In the genomic region with DNA sequence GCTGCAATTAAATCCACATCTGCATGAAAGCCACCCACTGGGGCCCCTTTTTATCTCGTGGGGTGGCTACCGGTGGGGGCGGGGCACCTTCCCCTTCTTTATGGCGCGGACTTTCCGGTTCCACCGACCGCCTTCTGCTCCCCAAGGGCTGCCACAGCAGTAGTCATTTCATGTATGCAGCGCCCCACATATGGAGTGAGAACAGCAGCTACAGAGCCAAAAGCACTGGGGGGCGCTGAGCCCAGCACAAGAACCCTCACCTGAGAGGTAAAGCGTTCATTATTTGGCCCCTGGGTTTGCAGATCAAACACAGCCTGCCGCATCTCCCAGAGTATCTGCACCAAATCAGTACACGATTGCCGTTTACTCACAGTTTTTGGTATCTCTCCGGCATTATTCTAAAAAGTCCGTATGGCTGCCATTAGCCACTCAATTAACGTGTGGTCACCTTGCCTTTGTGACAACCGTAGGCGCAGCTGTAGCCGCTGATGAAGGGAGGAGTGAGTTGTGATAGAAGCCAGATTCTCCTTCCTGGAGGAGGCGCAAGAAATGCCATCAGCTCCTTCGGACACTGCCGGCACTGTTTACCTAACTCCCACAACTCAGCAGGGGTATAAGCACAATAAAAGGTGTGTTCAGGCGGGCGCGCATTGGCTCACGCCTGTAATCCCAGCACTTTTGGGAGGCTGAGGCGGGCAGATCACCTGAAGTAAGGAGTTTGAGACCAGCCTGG, we compare ENCODE assay signal across 1 cellular context.
A peak's percentile ranks its signal among the peaks of the same experiment; 100 is the strongest.
TF ChIP-seq lines count a peak whose summit lies in the region.

No MANE protein-coding gene starts in this region.

TF ChIP-seq in HEK293, 187 proteins besides CTCF, POLR2A, EP300 and RAD21 (continued from another document):
- TF ChIP-seq ZNF416 (tag by site-specific recombination; IDR thresholded peaks at IDR 0.05) (no peak), ZNF624 (tag by site-specific recombination; IDR thresholded peaks at IDR 0.05) (no peak), ZNF48 (tag by site-specific recombination; IDR thresholded peaks at IDR 0.05) (no peak), ZFHX2 (tag by site-specific recombination; conservative IDR thresholded peaks at IDR 0.05) (peak; percentile 66), ZSCAN30 (tag by site-specific recombination; IDR thresholded peaks at IDR 0.05) (no peak), ZNF366 (tag by site-specific recombination; conservative IDR thresholded peaks at IDR 0.05) (no peak), ZNF785 (tag by site-specific recombination; IDR thresholded peaks at IDR 0.05) (no peak), ZNF335 (tag by site-specific recombination; conservative IDR thresholded peaks at IDR 0.05) (0 out of 2 replicates have a peak, but pooled peaks have one; percentile 27)
- TF ChIP-seq, protein P1, sequence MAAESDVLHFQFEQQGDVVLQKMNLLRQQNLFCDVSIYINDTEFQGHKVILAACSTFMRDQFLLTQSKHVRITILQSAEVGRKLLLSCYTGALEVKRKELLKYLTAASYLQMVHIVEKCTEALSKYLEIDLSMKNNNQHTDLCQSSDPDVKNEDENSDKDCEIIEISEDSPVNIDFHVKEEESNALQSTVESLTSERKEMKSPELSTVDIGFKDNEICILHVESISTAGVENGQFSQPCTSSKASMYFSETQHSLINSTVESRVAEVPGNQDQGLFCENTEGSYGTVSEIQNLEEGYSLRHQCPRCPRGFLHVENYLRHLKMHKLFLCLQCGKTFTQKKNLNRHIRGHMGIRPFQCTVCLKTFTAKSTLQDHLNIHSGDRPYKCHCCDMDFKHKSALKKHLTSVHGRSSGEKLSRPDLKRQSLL (tag by site-specific recombination; IDR thresholded peaks at IDR 0.05): no peak
- TF ChIP-seq, protein P2, sequence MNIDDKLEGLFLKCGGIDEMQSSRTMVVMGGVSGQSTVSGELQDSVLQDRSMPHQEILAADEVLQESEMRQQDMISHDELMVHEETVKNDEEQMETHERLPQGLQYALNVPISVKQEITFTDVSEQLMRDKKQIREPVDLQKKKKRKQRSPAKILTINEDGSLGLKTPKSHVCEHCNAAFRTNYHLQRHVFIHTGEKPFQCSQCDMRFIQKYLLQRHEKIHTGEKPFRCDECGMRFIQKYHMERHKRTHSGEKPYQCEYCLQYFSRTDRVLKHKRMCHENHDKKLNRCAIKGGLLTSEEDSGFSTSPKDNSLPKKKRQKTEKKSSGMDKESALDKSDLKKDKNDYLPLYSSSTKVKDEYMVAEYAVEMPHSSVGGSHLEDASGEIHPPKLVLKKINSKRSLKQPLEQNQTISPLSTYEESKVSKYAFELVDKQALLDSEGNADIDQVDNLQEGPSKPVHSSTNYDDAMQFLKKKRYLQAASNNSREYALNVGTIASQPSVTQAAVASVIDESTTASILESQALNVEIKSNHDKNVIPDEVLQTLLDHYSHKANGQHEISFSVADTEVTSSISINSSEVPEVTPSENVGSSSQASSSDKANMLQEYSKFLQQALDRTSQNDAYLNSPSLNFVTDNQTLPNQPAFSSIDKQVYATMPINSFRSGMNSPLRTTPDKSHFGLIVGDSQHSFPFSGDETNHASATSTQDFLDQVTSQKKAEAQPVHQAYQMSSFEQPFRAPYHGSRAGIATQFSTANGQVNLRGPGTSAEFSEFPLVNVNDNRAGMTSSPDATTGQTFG (tag by site-specific recombination; IDR thresholded peaks at IDR 0.05; ENCODE audit: borderline replicate concordance): no peak
- TF ChIP-seq, protein P3, sequence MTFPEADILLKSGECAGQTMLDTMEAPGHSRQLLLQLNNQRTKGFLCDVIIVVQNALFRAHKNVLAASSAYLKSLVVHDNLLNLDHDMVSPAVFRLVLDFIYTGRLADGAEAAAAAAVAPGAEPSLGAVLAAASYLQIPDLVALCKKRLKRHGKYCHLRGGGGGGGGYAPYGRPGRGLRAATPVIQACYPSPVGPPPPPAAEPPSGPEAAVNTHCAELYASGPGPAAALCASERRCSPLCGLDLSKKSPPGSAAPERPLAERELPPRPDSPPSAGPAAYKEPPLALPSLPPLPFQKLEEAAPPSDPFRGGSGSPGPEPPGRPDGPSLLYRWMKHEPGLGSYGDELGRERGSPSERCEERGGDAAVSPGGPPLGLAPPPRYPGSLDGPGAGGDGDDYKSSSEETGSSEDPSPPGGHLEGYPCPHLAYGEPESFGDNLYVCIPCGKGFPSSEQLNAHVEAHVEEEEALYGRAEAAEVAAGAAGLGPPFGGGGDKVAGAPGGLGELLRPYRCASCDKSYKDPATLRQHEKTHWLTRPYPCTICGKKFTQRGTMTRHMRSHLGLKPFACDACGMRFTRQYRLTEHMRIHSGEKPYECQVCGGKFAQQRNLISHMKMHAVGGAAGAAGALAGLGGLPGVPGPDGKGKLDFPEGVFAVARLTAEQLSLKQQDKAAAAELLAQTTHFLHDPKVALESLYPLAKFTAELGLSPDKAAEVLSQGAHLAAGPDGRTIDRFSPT (tag by site-specific recombination; IDR thresholded peaks at IDR 0.05): no peak
- TF ChIP-seq, protein P4, sequence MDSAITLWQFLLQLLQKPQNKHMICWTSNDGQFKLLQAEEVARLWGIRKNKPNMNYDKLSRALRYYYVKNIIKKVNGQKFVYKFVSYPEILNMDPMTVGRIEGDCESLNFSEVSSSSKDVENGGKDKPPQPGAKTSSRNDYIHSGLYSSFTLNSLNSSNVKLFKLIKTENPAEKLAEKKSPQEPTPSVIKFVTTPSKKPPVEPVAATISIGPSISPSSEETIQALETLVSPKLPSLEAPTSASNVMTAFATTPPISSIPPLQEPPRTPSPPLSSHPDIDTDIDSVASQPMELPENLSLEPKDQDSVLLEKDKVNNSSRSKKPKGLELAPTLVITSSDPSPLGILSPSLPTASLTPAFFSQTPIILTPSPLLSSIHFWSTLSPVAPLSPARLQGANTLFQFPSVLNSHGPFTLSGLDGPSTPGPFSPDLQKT (IDR thresholded peaks at IDR 0.05; ENCODE audit: borderline replicate concordance, low read depth, low read length): no peak
- TF ChIP-seq, protein P5, sequence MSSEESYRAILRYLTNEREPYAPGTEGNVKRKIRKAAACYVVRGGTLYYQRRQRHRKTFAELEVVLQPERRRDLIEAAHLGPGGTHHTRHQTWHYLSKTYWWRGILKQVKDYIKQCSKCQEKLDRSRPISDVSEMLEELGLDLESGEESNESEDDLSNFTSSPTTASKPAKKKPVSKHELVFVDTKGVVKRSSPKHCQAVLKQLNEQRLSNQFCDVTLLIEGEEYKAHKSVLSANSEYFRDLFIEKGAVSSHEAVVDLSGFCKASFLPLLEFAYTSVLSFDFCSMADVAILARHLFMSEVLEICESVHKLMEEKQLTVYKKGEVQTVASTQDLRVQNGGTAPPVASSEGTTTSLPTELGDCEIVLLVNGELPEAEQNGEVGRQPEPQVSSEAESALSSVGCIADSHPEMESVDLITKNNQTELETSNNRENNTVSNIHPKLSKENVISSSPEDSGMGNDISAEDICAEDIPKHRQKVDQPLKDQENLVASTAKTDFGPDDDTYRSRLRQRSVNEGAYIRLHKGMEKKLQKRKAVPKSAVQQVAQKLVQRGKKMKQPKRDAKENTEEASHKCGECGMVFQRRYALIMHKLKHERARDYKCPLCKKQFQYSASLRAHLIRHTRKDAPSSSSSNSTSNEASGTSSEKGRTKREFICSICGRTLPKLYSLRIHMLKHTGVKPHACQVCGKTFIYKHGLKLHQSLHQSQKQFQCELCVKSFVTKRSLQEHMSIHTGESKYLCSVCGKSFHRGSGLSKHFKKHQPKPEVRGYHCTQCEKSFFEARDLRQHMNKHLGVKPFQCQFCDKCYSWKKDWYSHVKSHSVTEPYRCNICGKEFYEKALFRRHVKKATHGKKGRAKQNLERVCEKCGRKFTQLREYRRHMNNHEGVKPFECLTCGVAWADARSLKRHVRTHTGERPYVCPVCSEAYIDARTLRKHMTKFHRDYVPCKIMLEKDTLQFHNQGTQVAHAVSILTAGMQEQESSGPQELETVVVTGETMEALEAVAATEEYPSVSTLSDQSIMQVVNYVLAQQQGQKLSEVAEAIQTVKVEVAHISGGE (tag by site-specific recombination; conservative IDR thresholded peaks at IDR 0.05; ENCODE audit: low read depth): no peak
